In genomic region chr7:105639677-105640493, GRCh38 we compare ENCODE assay signal across 19 cellular contexts. TPM values are rescaled to one million over a fixed set of nuclear protein-coding genes. Genes with fewer than 3 reads are reported as not detected.
DNase-seq lines count a peak whose midpoint lies in the region; ATAC-seq and TF ChIP-seq lines count a peak whose summit lies in the region.
"Had no signal": no experiment of that assay in that cellular context is flagged by ENCODE, and none has a peak within 500 bp of the region (broad histone marks: within the 10 kb centered on the region; RNA-seq: fewer than 3 reads in every experiment).

No MANE protein-coding gene starts in this region.

- peak overlapping the region; percentile 58 for H3K4me3 Mint-ChIP-seq in neural crest cell
- H3K4me3 Mint-ChIP-seq: activated CD8-positive, alpha-beta memory T cell treated with anti-CD3 and anti-CD28 coated beads, Interleukin-2, amount 10 ng/mL, durations not matched to agents 7 days and 5 days; dendritic cell treated with granulocyte-macrophage colony-stimulating factor and Interleukin-4, amounts not matched to agents 40 ng/mL and 50 ng/mL, for 4 days; naive B cell had no signal

- H3K27ac ChIP-seq in KMS-11 (no peak overlapping the region), ectodermal cell (ENCODE audit: insufficient read depth, low read depth, low read length, poor library complexity, severe bottlenecking) (peak overlapping the region; percentile 70), psoas muscle (no peak overlapping the region)
- H3K27ac ChIP-seq: ascending aorta, esophagus muscularis mucosa, left ventricle myocardium inferior, thoracic aorta had no signal

- no peak overlapping the region for H3K27ac Mint-ChIP-seq in neural crest cell (ENCODE audit: unreplicated experiment)
- H3K27ac Mint-ChIP-seq: activated CD8-positive, alpha-beta memory T cell treated with anti-CD3 and anti-CD28 coated beads, Interleukin-2, amount 10 ng/mL, durations not matched to agents 7 days and 5 days; dendritic cell treated with granulocyte-macrophage colony-stimulating factor and Interleukin-4, amounts not matched to agents 40 ng/mL and 50 ng/mL, for 4 days; naive B cell had no signal

- no peaks in the 10 kb centered on the region for H3K9me3 ChIP-seq in ectodermal cell (ENCODE audit: control insufficient read depth, low read length)
- no peaks in the 10 kb centered on the region for H3K9me3 ChIP-seq in psoas muscle
- H3K9me3 ChIP-seq: ascending aorta, esophagus muscularis mucosa, left ventricle myocardium inferior, thoracic aorta had no signal

- H3K27me3 ChIP-seq in KMS-11 (ENCODE audit: insufficient read depth, low read depth) = no peaks in the 10 kb centered on the region
- peaks cover 16% of the 10 kb centered on the region for H3K27me3 ChIP-seq in ectodermal cell (ENCODE audit: control insufficient read depth, insufficient read depth, low read length, poor library complexity, severe bottlenecking)
- H3K27me3 ChIP-seq in psoas muscle (ENCODE audit: insufficient read depth in 3 of 3, low read length in 2 of 3) = no peaks in the 10 kb centered on the region
- H3K27me3 ChIP-seq: ascending aorta, esophagus muscularis mucosa had no signal

- no peaks in the 10 kb centered on the region for H3K27me3 Mint-ChIP-seq in neural crest cell (ENCODE audit: low read depth)
- H3K27me3 Mint-ChIP-seq: activated CD8-positive, alpha-beta memory T cell treated with anti-CD3 and anti-CD28 coated beads, Interleukin-2, amount 10 ng/mL, durations not matched to agents 7 days and 5 days; dendritic cell treated with granulocyte-macrophage colony-stimulating factor and Interleukin-4, amounts not matched to agents 40 ng/mL and 50 ng/mL, for 4 days; naive B cell had no signal

- no peak for ATAC-seq in psoas muscle
- no peak for ATAC-seq in HG02623 (IDR thresholded peaks at IDR 0.05; ENCODE audit: unreplicated experiment)
- ATAC-seq in HG03139 (IDR thresholded peaks at IDR 0.05; ENCODE audit: unreplicated experiment) = no peak
- ATAC-seq: activated CD8-positive, alpha-beta memory T cell treated with anti-CD3 and anti-CD28 coated beads, Interleukin-2, amount 10 ng/mL, durations not matched to agents 7 days and 5 days had no signal

- DNase-seq in D341Med (ENCODE audit: low spot score) (peak; percentile 27), neural crest cell (ENCODE audit: low read depth, low spot score) (no peak), psoas muscle (no peak)
- no peak for DNase-seq in activated CD8-positive, alpha-beta memory T cell treated with anti-CD3 and anti-CD28 coated beads, Interleukin-2, amount 50 U/mL, for 4 hours
- DNase-seq: activated CD4-positive, CD25-positive, alpha-beta regulatory T cell; activated CD8-positive, alpha-beta memory T cell treated with anti-CD3 and anti-CD28 coated beads, Interleukin-2, amount 10 ng/mL, durations not matched to agents 7 days and 5 days; activated gamma-delta T cell treated with Interleukin-2 at 50 U/mL for 16 hours; left ventricle myocardium inferior; naive B cell; NCI-H446; stimulated activated CD4-positive, alpha-beta T cell treated with anti-CD3 and anti-CD28 coated beads, Interleukin-1b, Interleukin-23, amount 100 ng/mL, for 48 hours had no signal

- H4K20me1 ChIP-seq in KMS-11 (ENCODE audit: insufficient read depth) = no peaks in the 10 kb centered on the region

- H3K4me1 Mint-ChIP-seq in neural crest cell = peaks cover 68% of the 10 kb centered on the region
- H3K4me1 Mint-ChIP-seq: activated CD8-positive, alpha-beta memory T cell treated with anti-CD3 and anti-CD28 coated beads, Interleukin-2, amount 10 ng/mL, durations not matched to agents 7 days and 5 days; naive B cell had no signal

- intact Hi-C loops in psoas muscle (cut with DNase I) = no loop called here

- H3K4me3 ChIP-seq in KMS-11 (IDR thresholded peaks at IDR 0.05; ENCODE audit: insufficient read depth, low read depth, low read length) (no peak overlapping the region), ectodermal cell (ENCODE audit: insufficient read depth, low read depth, low read length) (no peak overlapping the region), psoas muscle (no peak overlapping the region)
- H3K4me3 ChIP-seq: ascending aorta, esophagus muscularis mucosa, left ventricle myocardium inferior, thoracic aorta had no signal

- 23 to 28% methylated on average over 19 of the region's 19 CpGs for WGBS in ectodermal cell, 2 experiments
- WGBS in psoas muscle, 3 donors = 80 to 84% (median 83%) methylated on average over 19 of the region's 19 CpGs

- peaks cover 5% of the 10 kb centered on the region for H3K36me3 Mint-ChIP-seq in neural crest cell (ENCODE audit: low read depth)

- peak overlapping the region; percentile 58; the same call in 1 of the 2 replicates for H3K4me2 ChIP-seq in KMS-11

- no peak for TF ChIP-seq CTCF in KMS-11 (conservative IDR thresholded peaks at IDR 0.05; ENCODE audit: low read depth, low read length)
- TF ChIP-seq CTCF in neural crest cell (conservative IDR thresholded peaks at IDR 0.05) = no peak
- TF ChIP-seq CTCF in psoas muscle (IDR thresholded peaks at IDR 0.05) = no peak

- H3K9me3 Mint-ChIP-seq in neural crest cell = no peaks in the 10 kb centered on the region
- H3K9me3 Mint-ChIP-seq: dendritic cell treated with granulocyte-macrophage colony-stimulating factor and Interleukin-4, amounts not matched to agents 40 ng/mL and 50 ng/mL, for 4 days; naive B cell had no signal

- no peaks in the 10 kb centered on the region for H3K36me3 ChIP-seq in KMS-11 (ENCODE audit: insufficient read depth)
- no peaks in the 10 kb centered on the region for H3K36me3 ChIP-seq in ectodermal cell (ENCODE audit: control insufficient read depth, insufficient read depth, low read length)
- peaks cover 2 to 47% of the 10 kb centered on the region in 2 donors for H3K36me3 ChIP-seq in psoas muscle (ENCODE audit: insufficient read depth in 1 of 2, low read depth in 1 of 2)

- H2AFZ ChIP-seq in KMS-11 (ENCODE audit: low read depth) = no peak overlapping the region

- peaks cover 18% of the 10 kb centered on the region for H3K4me1 ChIP-seq in KMS-11 (ENCODE audit: low read depth, poor library complexity, severe bottlenecking)
- peaks cover 41% of the 10 kb centered on the region for H3K4me1 ChIP-seq in ectodermal cell (ENCODE audit: control insufficient read depth, insufficient read depth, low read length)
- peaks cover 12% of the 10 kb centered on the region for H3K4me1 ChIP-seq in psoas muscle
- H3K4me1 ChIP-seq: ascending aorta had no signal

- H3K79me2 ChIP-seq in KMS-11 (ENCODE audit: insufficient read depth, low read depth) = no peaks in the 10 kb centered on the region

- no peak overlapping the region for H3K9ac ChIP-seq in KMS-11

RNA-seq across cellular contexts. Expression of gene EFCAB10, which starts 58.6 kb away (rescaled TPM):
- polyA plus RNA-seq in ectodermal cell (2013, experiment 1 of 4) = 3.2 TPM
- 3.1 TPM for polyA plus RNA-seq in ectodermal cell (2013, experiment 2 of 4)
- polyA plus RNA-seq in ectodermal cell (2013, experiment 3 of 4) = 1.5 TPM
- polyA plus RNA-seq in ectodermal cell (2013, experiment 4 of 4) = 1.9 TPM
- total RNA-seq in neural crest cell = 0.27 and 0.70 TPM in 2 replicates
- not detected for total RNA-seq in psoas muscle
- not detected for polyA plus RNA-seq in psoas muscle
- total RNA-seq: activated CD8-positive, alpha-beta memory T cell treated with anti-CD3 and anti-CD28 coated beads, Interleukin-2, amount 10 ng/mL, durations not matched to agents 7 days and 5 days; ascending aorta; esophagus muscularis mucosa; left ventricle myocardium inferior; thoracic aorta had no signal
